In the genomic region with DNA sequence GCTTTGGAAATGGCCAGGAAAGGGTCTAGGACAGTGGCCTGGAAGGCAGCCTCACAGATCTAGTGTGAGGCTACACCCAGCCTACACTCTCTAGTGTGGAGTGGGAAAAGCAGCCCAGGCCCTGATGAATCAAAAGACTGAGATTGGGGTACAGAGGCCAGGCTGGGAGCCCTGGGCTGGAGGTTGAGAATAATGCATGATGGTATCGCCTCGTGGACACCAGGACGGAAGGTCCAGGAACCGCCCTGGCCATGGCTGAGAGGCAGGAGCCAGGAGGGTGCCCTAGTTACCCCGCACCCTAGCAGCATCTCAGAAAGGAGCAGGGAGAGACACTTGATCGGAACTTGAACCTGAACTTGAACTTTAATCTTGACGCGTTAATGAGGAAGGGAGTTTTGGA, we compare ENCODE assay signal across 18 cellular contexts. TPM values are rescaled to one million over a fixed set of nuclear protein-coding genes. Genes with fewer than 3 reads are reported as not detected.
DNase-seq lines count a peak whose midpoint lies in the region; ATAC-seq, FAIRE-seq and TF ChIP-seq lines count a peak whose summit lies in the region.
"Had no signal": no experiment of that assay in that cellular context is flagged by ENCODE, and none has a peak within 500 bp of the region (broad histone marks: within the 10 kb centered on the region; RNA-seq: fewer than 3 reads in every experiment).

No MANE protein-coding gene starts in this region.

- H3K36me3 ChIP-seq in BLaER1 treated with 17β-estradiol and CSF1 and Interleukin-3, amounts not matched to agents 10 nM and 100 nM = no peaks in the 10 kb centered on the region
- no peaks in the 10 kb centered on the region for H3K36me3 ChIP-seq in H1 (ENCODE audit: control insufficient read depth in 2 of 4, insufficient read depth in 4 of 4, low read length in 3 of 4)
- no peaks in the 10 kb centered on the region for H3K36me3 ChIP-seq in neuronal stem cell (replicated peaks in 1 of 2; ENCODE audit: control insufficient read depth in 2 of 2, insufficient read depth in 2 of 2, low read length in 2 of 2)
- H3K36me3 ChIP-seq in small intestine (ENCODE audit: control insufficient read depth in 2 of 2, insufficient read depth in 2 of 2, low read length in 2 of 2) = no peaks in the 10 kb centered on the region
- no peaks in the 10 kb centered on the region for H3K36me3 ChIP-seq in esophagus squamous epithelium

- H3K18ac ChIP-seq in H1 (ENCODE audit: extremely low read depth, low read length) (no peak overlapping the region), neuronal stem cell (ENCODE audit: low read length) (no peak overlapping the region)

- peak overlapping the region; percentile 77; the same call in 1 of the 2 replicates for H2BK12ac ChIP-seq in H1 (ENCODE audit: low read depth, low read length)
- peak overlapping the region; percentile 41 for H2BK12ac ChIP-seq in neuronal stem cell (ENCODE audit: low read length)

- CTCF ChIA-PET in H1 (lab: Charles Lee; ENCODE audit: partially characterized antibody) = interaction anchor here (0.7 to 6.4 kb wide), 26 partner anchors 8 to 362 kb away, joined by 3 to 41 read pairs (median 4); partner anchors contain the start of gene NFAM1

- TF ChIP-seq CTCF in H1 (IDR thresholded peaks at IDR 0.05; ENCODE audit: control extremely low read depth in 1 of 3, insufficient read depth in 1 of 3, low read depth in 1 of 3, low read length in 3 of 3) = no peak
- TF ChIP-seq CTCF in esophagus squamous epithelium (IDR thresholded peaks at IDR 0.05) = no peak

- FAIRE-seq in H1 (lab: Jason Lieb, UNC) = no peak
- FAIRE-seq in small intestine (lab: Jason Lieb, UNC) = no peak
- FAIRE-seq: D721Med, G401.6, GM12891, HepG2 had no signal

- 89% methylated on average over 8 of the region's 8 CpGs; no CpG with 5 or more reads in 1 of the 2 experiments for WGBS in H1 (ENCODE audit: extremely low coverage in 1 of 2, insufficient coverage in 1 of 2, insufficient read length in 1 of 2, insufficient replicate concordance in 2 of 2, low coverage in 1 of 2, low lambda C conversion rate in 2 of 2, missing lambda C conversion rate in 1 of 2), 2 experiments
- no CpG with 5 or more reads among the region's 8 CpGs for WGBS in neuronal stem cell (ENCODE audit: extremely low coverage in 2 of 2, insufficient read length in 2 of 2, insufficient replicate concordance in 1 of 2), 2 donors
- WGBS in small intestine, 3 donors = 43 to 75% (median 64%) methylated on average over 8 of the region's 8 CpGs
- WGBS in esophagus squamous epithelium, 2 donors = 85 to 93% methylated on average over 8 of the region's 8 CpGs

- H3K14ac ChIP-seq in H1 (ENCODE audit: insufficient read length) (no peak overlapping the region), neuronal stem cell (ENCODE audit: low read length) (peak overlapping the region; percentile 67)

- H2BK15ac ChIP-seq in H1 (ENCODE audit: low read length) = 0 out of 2 replicates have a peak overlapping the region, but pooled peaks have one; percentile 33
- no peak overlapping the region for H2BK15ac ChIP-seq in neuronal stem cell (ENCODE audit: low read length)

- TF ChIP-seq RAD21 in H1 (IDR thresholded peaks at IDR 0.05 in 1 of 2, conservative IDR thresholded peaks at IDR 0.05 in 1 of 2; ENCODE audit: low read depth in 2 of 2, low read length in 2 of 2) = no peak

- H3K4me2 ChIP-seq in BLaER1 treated with 17β-estradiol and CSF1 and Interleukin-3, amounts not matched to agents 10 nM and 100 nM = peak overlapping the region in 7 of 11 experiments; percentile 11 to 61 (median 48); a peak in 12 of 22 replicates
- no peak overlapping the region for H3K4me2 ChIP-seq in H1 (ENCODE audit: insufficient read depth in 1 of 2, low read depth in 2 of 2, low read length in 2 of 2)
- no peak overlapping the region for H3K4me2 ChIP-seq in neuronal stem cell (ENCODE audit: insufficient read depth, low read length, poor library complexity, severe bottlenecking)

- H3K23ac ChIP-seq in H1 (ENCODE audit: insufficient read length) (no peak overlapping the region), neuronal stem cell (ENCODE audit: low read depth, low read length, poor library complexity) (peak overlapping the region; percentile 17)

- H3K9ac ChIP-seq in BLaER1 treated with 17β-estradiol and CSF1 and Interleukin-3, amounts not matched to agents 10 nM and 100 nM = 0 out of 22 replicates have a peak overlapping the region, but pooled peaks of 1 of the 11 experiments have one; percentile 4
- H3K9ac ChIP-seq in H1 (replicated peaks in 1 of 4; ENCODE audit: extremely low read depth in 1 of 4, low read depth in 3 of 4, low read length in 3 of 4) (no peak overlapping the region), neuronal stem cell (ENCODE audit: low read depth, low read length, poor library complexity) (no peak overlapping the region)

- no peak overlapping the region for H3K4ac ChIP-seq in H1 (replicated peaks; ENCODE audit: insufficient read length, low read depth, low read length)
- H3K4ac ChIP-seq in neuronal stem cell (ENCODE audit: low read length) = no peak overlapping the region

- no peak overlapping the region for H3K27ac ChIP-seq in BLaER1 treated with 17β-estradiol and CSF1 and Interleukin-3, amounts not matched to agents 10 nM and 100 nM
- H3K27ac ChIP-seq in H1 (ENCODE audit: low read depth, low read length) (no peak overlapping the region), neuronal stem cell (replicated peaks; ENCODE audit: low read length) (no peak overlapping the region), small intestine (ENCODE audit: low read depth in 1 of 2, low read length in 1 of 2) (no peak overlapping the region), esophagus squamous epithelium (no peak overlapping the region)

- H2AK5ac ChIP-seq in H1 (ENCODE audit: low read depth, low read length) (no peak overlapping the region), neuronal stem cell (ENCODE audit: low read depth, low read length) (peak overlapping the region; percentile 42)

- no peak for DNase-seq in H1 (ENCODE audit: low read depth in 1 of 2, low spot score in 2 of 2)
- DNase-seq in neuronal stem cell (ENCODE audit: low spot score) = no peak
- DNase-seq in small intestine = peak; percentile 24
- DNase-seq in esophagus squamous epithelium (lab: John Stamatoyannopoulos, UW) = no peak
- DNase-seq in NCI-H748 treated with DMSO at 0.1 percent for 48 hours (lab: John Stamatoyannopoulos, UW) = no peak
- DNase-seq in KBM-7 = no peak
- DNase-seq: 8988T; Caco-2; CD4-positive, CD25-positive, alpha-beta regulatory T cell; GOT3; H9 had no signal

- H2BK5ac ChIP-seq in H1 (ENCODE audit: low read depth, low read length) (no peak overlapping the region), neuronal stem cell (ENCODE audit: low read length) (no peak overlapping the region)

- no peak overlapping the region for H2BK120ac ChIP-seq in H1 (replicated peaks; ENCODE audit: low read depth, low read length)
- H2BK120ac ChIP-seq in neuronal stem cell (ENCODE audit: low read depth, low read length) = no peak overlapping the region

- H3K4me1 ChIP-seq in BLaER1 treated with 17β-estradiol and CSF1 and Interleukin-3, amounts not matched to agents 10 nM and 100 nM = peaks cover 0 to 18% (median 12%) of the 10 kb centered on the region in 10 experiments; a peak in 15 of 20 replicates
- 0 out of 7 replicates have a peak, but pooled peaks cover 0 to 1% (median 0%) of the 10 kb centered on the region in 4 experiments for H3K4me1 ChIP-seq in H1 (replicated peaks in 1 of 4; ENCODE audit: control insufficient read depth in 3 of 4, insufficient read depth in 4 of 4, low read length in 3 of 4)
- H3K4me1 ChIP-seq in neuronal stem cell (ENCODE audit: control insufficient read depth in 2 of 2, insufficient read depth in 1 of 2, low read depth in 1 of 2, low read length in 2 of 2) = peaks cover 0 to 2% of the 10 kb centered on the region in 2 donors
- H3K4me1 ChIP-seq in small intestine (ENCODE audit: control insufficient read depth in 2 of 2, insufficient read depth in 1 of 2, low read depth in 1 of 2, low read length in 1 of 2) = no peaks in the 10 kb centered on the region
- H3K4me1 ChIP-seq in esophagus squamous epithelium = no peaks in the 10 kb centered on the region
- H3K4me1 ChIP-seq: Caco-2 had no signal

- TF ChIP-seq POLR2A in H1 (IDR thresholded peaks at IDR 0.05; ENCODE audit: control extremely low read depth in 1 of 2, low read depth in 2 of 2, low read length in 2 of 2) = no peak
- TF ChIP-seq POLR2A in esophagus squamous epithelium (IDR thresholded peaks at IDR 0.05) = no peak

- H4K8ac ChIP-seq in H1 (ENCODE audit: extremely low read depth, insufficient read depth, low read length) = no peak overlapping the region
- no peak overlapping the region for H4K8ac ChIP-seq in neuronal stem cell (ENCODE audit: low read depth, low read length)

- H2BK20ac ChIP-seq in H1 (ENCODE audit: low read length) = 0 out of 2 replicates have a peak overlapping the region, but pooled peaks have one; percentile 37

- intact Hi-C loops in esophagus squamous epithelium (cut with DNase I) = no loop called here

- H4K91ac ChIP-seq in H1 (replicated peaks; ENCODE audit: insufficient read length, low read length) (no peak overlapping the region), neuronal stem cell (ENCODE audit: low read depth, low read length, poor library complexity) (no peak overlapping the region)

- H3K79me2 ChIP-seq in H1 (ENCODE audit: control insufficient read depth in 1 of 2, insufficient read depth in 2 of 2, low read length in 2 of 2) = no peaks in the 10 kb centered on the region

- in situ Hi-C loops in KBM-7 (cut with MboI; ENCODE audit: low pct_unique_long_range_greater_than_20kb, low sequenced_read_pairs) = no loop called here

- TF ChIP-seq EP300 in H1 (IDR thresholded peaks at IDR 0.05; ENCODE audit: borderline replicate concordance in 1 of 2, low read depth in 2 of 2, low read length in 2 of 2) = no peak

- H4K20me1 ChIP-seq in BLaER1 treated with 17β-estradiol and CSF1 and Interleukin-3, amounts not matched to agents 10 nM and 100 nM = no peaks in the 10 kb centered on the region
- H4K20me1 ChIP-seq in H1 (replicated peaks in 1 of 2; ENCODE audit: control insufficient read depth in 1 of 2, insufficient read depth in 2 of 2, low read length in 2 of 2) = no peaks in the 10 kb centered on the region

- no peak overlapping the region for H3K4me3 ChIP-seq in BLaER1 treated with 17β-estradiol and CSF1 and Interleukin-3, amounts not matched to agents 10 nM and 100 nM
- H3K4me3 ChIP-seq in H1 (ENCODE audit: extremely low read depth in 1 of 4, insufficient read depth in 2 of 4, low read depth in 3 of 4, low read length in 4 of 4) (no peak overlapping the region), neuronal stem cell (ENCODE audit: low read length in 2 of 2) (no peak overlapping the region), small intestine (ENCODE audit: low read depth in 1 of 2, low read length in 2 of 2) (no peak overlapping the region), esophagus squamous epithelium (no peak overlapping the region)

- H4K5ac ChIP-seq in H1 (ENCODE audit: insufficient read length, low read depth, low read length) = no peak overlapping the region

- no peaks in the 10 kb centered on the region for H3K79me1 ChIP-seq in H1 (ENCODE audit: low read depth, low read length)
- no peaks in the 10 kb centered on the region for H3K79me1 ChIP-seq in neuronal stem cell (ENCODE audit: low read depth, low read length)

- no peak for ATAC-seq in GM18517 (IDR thresholded peaks at IDR 0.05; ENCODE audit: unreplicated experiment)

- H2AFZ ChIP-seq in H1 (ENCODE audit: low read length) = no peak overlapping the region
- peak overlapping the region; percentile 40 for H2AFZ ChIP-seq in neuronal stem cell (ENCODE audit: low read length)

- peaks cover 4% of the 10 kb centered on the region; the same call in 1 of the 2 replicates for H3K23me2 ChIP-seq in H1 (ENCODE audit: low read depth, low read length)

- no peaks in the 10 kb centered on the region for H3K9me3 ChIP-seq in BLaER1 treated with 17β-estradiol and CSF1 and Interleukin-3, amounts not matched to agents 10 nM and 100 nM (replicated peaks in 1 of 11)
- no peaks in the 10 kb centered on the region for H3K9me3 ChIP-seq in H1 (ENCODE audit: insufficient read depth in 2 of 2, low read depth in 1 of 2, low read length in 1 of 2)
- no peaks in the 10 kb centered on the region for H3K9me3 ChIP-seq in neuronal stem cell (replicated peaks in 1 of 2; ENCODE audit: control insufficient read depth in 2 of 2, insufficient read depth in 1 of 2, low read depth in 1 of 2, low read length in 2 of 2)
- no peaks in the 10 kb centered on the region for H3K9me3 ChIP-seq in small intestine (ENCODE audit: control insufficient read depth, low read depth)
- H3K9me3 ChIP-seq in esophagus squamous epithelium = no peaks in the 10 kb centered on the region
- H3K9me3 ChIP-seq: Caco-2 had no signal

- POLR2A ChIA-PET in H1 (lab: Charles Lee; ENCODE audit: partially characterized antibody) = interaction anchor here (0.8 to 1.2 kb wide), 2 partner anchors 9 to 27 kb away, joined by 4 to 7 read pairs; no protein-coding TSS in a partner anchor

- H3K56ac ChIP-seq in H1 (replicated peaks; ENCODE audit: insufficient read length, low read depth, low read length) = no peak overlapping the region

- no peaks in the 10 kb centered on the region for H3K27me3 ChIP-seq in BLaER1 treated with 17β-estradiol and CSF1 and Interleukin-3, amounts not matched to agents 10 nM and 100 nM
- H3K27me3 ChIP-seq in H1 (replicated peaks in 1 of 4; ENCODE audit: control insufficient read depth in 3 of 4, extremely low read depth in 1 of 4, insufficient read depth in 3 of 4, low read length in 3 of 4) (no peaks in the 10 kb centered on the region), neuronal stem cell (ENCODE audit: control insufficient read depth in 3 of 3, insufficient read depth in 3 of 3, low read depth in 1 of 3, low read length in 3 of 3) (peaks cover 0 to 12% (median 0%) of the 10 kb centered on the region in 3 experiments), small intestine (ENCODE audit: control insufficient read depth in 2 of 2, insufficient read depth in 2 of 2, low read length in 2 of 2) (peaks cover 0 to 3% of the 10 kb centered on the region in 2 donors), esophagus squamous epithelium (no peaks in the 10 kb centered on the region)

RNA-seq across cellular contexts. Expression of gene NFAM1, which starts 40.5 kb away (rescaled TPM):
- 0.61 and 0.73 TPM in 2 replicates for total RNA-seq in H1 (2021; fragmentation: NEBNext Ultra II Directional; extraction: Animal tissue kit (Norgen Biotek cat#: 25700))
- polyA plus RNA-seq in H1 (2011; rRNA removed) = 0.50 and 0.62 TPM in 2 replicates
- 0.37 TPM for polyA plus RNA-seq in H1 (2011; cell fraction: cytosol; rRNA removed)
- 0.54 TPM for polyA plus RNA-seq in H1 (2011; cell fraction: nucleus; rRNA removed)
- polyA plus RNA-seq in H1 (2012, experiment 1 of 2) = 0.80 to 1.1 TPM (median 0.92 TPM) in 4 replicates
- 0.64 TPM for polyA plus RNA-seq in H1 (2012, experiment 2 of 2)
- 0.26 TPM for polyA plus RNA-seq in H1 (2013, experiment 1 of 2)
- polyA plus RNA-seq in H1 (2013, experiment 2 of 2) = 0.35 TPM
- polyA minus RNA-seq in H1 (2011; rRNA and poly(A)+ RNA removed) = 0.54 and 0.59 TPM in 2 replicates
- polyA minus RNA-seq in H1 (2011; cell fraction: cytosol; rRNA and poly(A)+ RNA removed) = 0.51 TPM
- polyA minus RNA-seq in H1 (2011; cell fraction: nucleus; rRNA and poly(A)+ RNA removed) = 0.50 TPM
- polyA plus RNA-seq in neuronal stem cell (2013, experiment 1 of 2) = 0.13 TPM
- polyA plus RNA-seq in neuronal stem cell (2013, experiment 2 of 2) = 0.14 TPM
- polyA plus RNA-seq in small intestine = 1 to 10 TPM in 1 of 3 donors, under 1 TPM in 2; 0.22 to 1.9 (median 0.27) TPM
- total RNA-seq in esophagus squamous epithelium = 1 to 10 TPM in 2 of 4 donors, under 1 TPM in 2; 0.11 to 1.9 (median 0.99) TPM
- total RNA-seq: Caco-2, HepG2 had no signal
- polyA plus RNA-seq: AG04450 had no signal

RNA-seq across cellular contexts. Expression of gene RRP7A, which starts 46.9 kb away (rescaled TPM):
- 48.4 and 49.0 TPM in 2 replicates for total RNA-seq in H1 (2021; fragmentation: NEBNext Ultra II Directional; extraction: Animal tissue kit (Norgen Biotek cat#: 25700))
- polyA plus RNA-seq in H1 (2011; rRNA removed) (18.4 and 26.7 TPM in 2 replicates), small intestine (10 to 100 TPM in 2 of 3 donors, 1 to 10 TPM in 1; 7.0 to 38.1 (median 14.5) TPM)
- polyA plus RNA-seq in H1 (2011; cell fraction: cytosol; rRNA removed) = 30.5 TPM
- polyA plus RNA-seq in H1 (2011; cell fraction: nucleus; rRNA removed) = 22.9 TPM
- 29.2 to 33.3 TPM (median 30.2 TPM) in 4 replicates for polyA plus RNA-seq in H1 (2012, experiment 1 of 2)
- 27.4 TPM for polyA plus RNA-seq in H1 (2012, experiment 2 of 2)
- 21.5 TPM for polyA plus RNA-seq in H1 (2013, experiment 1 of 2)
- 21.3 TPM for polyA plus RNA-seq in H1 (2013, experiment 2 of 2)
- polyA minus RNA-seq in H1 (2011; rRNA and poly(A)+ RNA removed) = 20.6 and 22.7 TPM in 2 replicates
- 16.8 TPM for polyA minus RNA-seq in H1 (2011; cell fraction: cytosol; rRNA and poly(A)+ RNA removed)
- 25.4 TPM for polyA minus RNA-seq in H1 (2011; cell fraction: nucleus; rRNA and poly(A)+ RNA removed)
- polyA plus RNA-seq in neuronal stem cell (2013, experiment 1 of 2) = 10.9 TPM
- polyA plus RNA-seq in neuronal stem cell (2013, experiment 2 of 2) = 10.8 TPM
- 10 to 100 TPM; 19.1 to 35.1 (median 26.1) TPM for total RNA-seq in esophagus squamous epithelium

Comparison
In these comparisons a context has a peak if more than half of its experiments do, and no peak if none do; other contexts are left out.
1. H3K4me2 ChIP-seq: peak in BLaER1 treated with 17β-estradiol and CSF1 and Interleukin-3, amounts not matched to agents 10 nM and 100 nM (7 of 11); none in H1 (0 of 2) and neuronal stem cell (single experiment).